In the genomic region with DNA sequence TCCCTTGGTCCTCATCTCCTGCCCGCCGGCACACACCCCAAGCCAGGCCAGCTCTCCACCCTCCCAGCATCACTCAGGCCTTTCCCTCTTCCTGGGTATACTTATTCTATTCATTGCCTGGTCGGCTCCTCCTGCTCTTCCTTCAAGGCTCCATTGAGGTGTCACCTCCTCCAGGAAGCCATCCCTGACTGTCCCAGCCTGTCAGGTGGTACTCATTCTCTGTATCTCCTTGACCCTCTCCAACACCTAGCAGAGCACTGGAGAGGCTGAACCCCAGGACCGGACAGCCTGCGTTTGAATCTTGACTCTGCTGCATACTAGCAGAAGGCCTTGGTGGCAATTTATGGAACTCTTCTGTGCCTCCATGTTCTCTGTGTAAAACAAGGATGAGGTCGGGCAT, we compare ENCODE assay signal across 18 cellular contexts. TPM values are rescaled to one million over a fixed set of nuclear protein-coding genes. Genes with fewer than 3 reads are reported as not detected.
DNase-seq lines count a peak whose midpoint lies in the region; ATAC-seq and TF ChIP-seq lines count a peak whose summit lies in the region.
"Had no signal": no experiment of that assay in that cellular context is flagged by ENCODE, and none has a peak within 500 bp of the region (broad histone marks: within the 10 kb centered on the region; RNA-seq: fewer than 3 reads in every experiment).

No MANE protein-coding gene starts in this region.

- H3K4me3 ChIP-seq in DND-41 (ENCODE audit: low read depth in 1 of 2, low read length in 2 of 2) = no peak overlapping the region
- no peak overlapping the region for H3K4me3 ChIP-seq in KMS-11 (IDR thresholded peaks at IDR 0.05; ENCODE audit: insufficient read depth, low read depth, low read length)
- no peak overlapping the region for H3K4me3 ChIP-seq in endodermal cell (ENCODE audit: low read length)
- no peak overlapping the region for H3K4me3 ChIP-seq in right cardiac atrium (ENCODE audit: low read length)
- H3K4me3 ChIP-seq: GM23338 had no signal

- peaks cover 9% of the 10 kb centered on the region for H3K4me1 Mint-ChIP-seq in endodermal cell
- peaks cover 88% of the 10 kb centered on the region for H3K4me1 Mint-ChIP-seq in stimulated activated memory B cell treated with anti-CD40 and anti-IgM and Interleukin-4, amounts not matched to agents 10 μg/mL and 1 μg/mL and 100 μg/mL, for 72 hours
- H3K4me1 Mint-ChIP-seq in Calu3 (ENCODE audit: low read depth, unreplicated experiment) = no peaks in the 10 kb centered on the region

- TF ChIP-seq CTCF in DND-41 (IDR thresholded peaks at IDR 0.05; ENCODE audit: borderline replicate concordance, extremely low read depth, low read length, poor library complexity, severe bottlenecking) (no peak), KMS-11 (conservative IDR thresholded peaks at IDR 0.05; ENCODE audit: low read depth, low read length) (no peak), endodermal cell (conservative IDR thresholded peaks at IDR 0.05) (no peak), Calu3 (IDR thresholded peaks at IDR 0.05; ENCODE audit: unreplicated experiment) (no peak)

- DNase-seq in DND-41 = no peak
- DNase-seq in endodermal cell = peak; percentile 37
- DNase-seq in right cardiac atrium = no peak
- no peak for DNase-seq in Calu3
- DNase-seq in DMS53 (lab: John Stamatoyannopoulos, UW) = no peak
- DNase-seq: BE2C, DMS 273 treated with DMSO at 0.1 percent for 48 hours, EL, Karpas-422, NCI-H187 treated with DMSO at 0.1 percent for 48 hours, NCI-H446 treated with DMSO at 0.1 percent for 48 hours, NCI-H748 treated with DMSO at 0.1 percent for 48 hours, SK-N-SH had no signal

- no peak overlapping the region for H3K27ac Mint-ChIP-seq in endodermal cell
- H3K27ac Mint-ChIP-seq in stimulated activated memory B cell treated with anti-CD40 and anti-IgM and Interleukin-4, amounts not matched to agents 10 μg/mL and 1 μg/mL and 100 μg/mL, for 72 hours = peak overlapping the region; percentile 98
- H3K27ac Mint-ChIP-seq in Calu3 (ENCODE audit: unreplicated experiment) = no peak overlapping the region
- H3K27ac Mint-ChIP-seq: GM23338 had no signal

- H3K36me3 ChIP-seq in DND-41 (ENCODE audit: insufficient read depth, low read length) = no peaks in the 10 kb centered on the region
- H3K36me3 ChIP-seq in KMS-11 (ENCODE audit: insufficient read depth) = no peaks in the 10 kb centered on the region
- H3K36me3 ChIP-seq in endodermal cell (ENCODE audit: control insufficient read depth, insufficient read depth, low read length) = no peaks in the 10 kb centered on the region
- H3K36me3 ChIP-seq: BE2C had no signal

- H2AFZ ChIP-seq in DND-41 (ENCODE audit: low read depth, low read length) = no peak overlapping the region
- H2AFZ ChIP-seq in KMS-11 (ENCODE audit: low read depth) = no peak overlapping the region
- H2AFZ ChIP-seq: GM23338 had no signal

- no peak overlapping the region for H3K4me3 Mint-ChIP-seq in endodermal cell
- H3K4me3 Mint-ChIP-seq in stimulated activated memory B cell treated with anti-CD40 and anti-IgM and Interleukin-4, amounts not matched to agents 10 μg/mL and 1 μg/mL and 100 μg/mL, for 72 hours = peak overlapping the region; percentile 92
- no peak overlapping the region for H3K4me3 Mint-ChIP-seq in Calu3 (ENCODE audit: low read depth, unreplicated experiment)
- H3K4me3 Mint-ChIP-seq: GM23338 had no signal

- intact Hi-C loops in right cardiac atrium (cut with DNase I) (no loop called here), Calu3 (cut with micrococcal nuclease; ENCODE audit: unreplicated experiment) (no loop called here)

- WGBS in endodermal cell (ENCODE audit: insufficient coverage in 1 of 2, insufficient read length in 1 of 2), 2 experiments = 93 to 95% methylated on average over 5 to 6 of the region's 6 CpGs
- WGBS in right cardiac atrium = 94% methylated on average over 6 of the region's 6 CpGs

- H3K4me2 ChIP-seq in DND-41 (ENCODE audit: insufficient read depth, low read length) (no peak overlapping the region), KMS-11 (peak overlapping the region; percentile 36; the same call in 1 of the 2 replicates)
- H3K4me2 ChIP-seq: GM23338, SK-N-SH had no signal

- H3K36me3 Mint-ChIP-seq in endodermal cell (ENCODE audit: low read depth) (no peaks in the 10 kb centered on the region), Calu3 (ENCODE audit: insufficient read depth, unreplicated experiment) (no peaks in the 10 kb centered on the region)
- peaks cover 22% of the 10 kb centered on the region for H3K36me3 Mint-ChIP-seq in stimulated activated memory B cell treated with anti-CD40 and anti-IgM and Interleukin-4, amounts not matched to agents 10 μg/mL and 1 μg/mL and 100 μg/mL, for 72 hours

- H3K27ac ChIP-seq in DND-41 (ENCODE audit: low read length) (peak overlapping the region; percentile 97), KMS-11 (no peak overlapping the region), endodermal cell (ENCODE audit: low read depth, low read length) (no peak overlapping the region), right cardiac atrium (ENCODE audit: low read length) (no peak overlapping the region)

- no TSS peak for BruUV-seq in Calu3 (replicated peaks; lab: Mats Ljungman, UMichigan)

- no peak overlapping the region for H3K9ac ChIP-seq in DND-41 (ENCODE audit: low read depth, low read length)
- H3K9ac ChIP-seq in KMS-11 = no peak overlapping the region; the same call in 1 of the 2 replicates
- H3K9ac ChIP-seq in endodermal cell (ENCODE audit: extremely low read depth, low read length, poor library complexity, severe bottlenecking) = no peak overlapping the region
- H3K9ac ChIP-seq: SK-N-SH had no signal

- H3K79me2 ChIP-seq in DND-41 (ENCODE audit: insufficient read depth, low read length) = no peaks in the 10 kb centered on the region
- H3K79me2 ChIP-seq in KMS-11 (ENCODE audit: insufficient read depth, low read depth) = peaks cover 31% of the 10 kb centered on the region

- ATAC-seq in DND-41 (ENCODE audit: insufficient read depth, low read depth) = no peak
- ATAC-seq in stimulated activated memory B cell treated with anti-CD40 and anti-IgM and Interleukin-4, amounts not matched to agents 10 μg/mL and 1 μg/mL and 100 μg/mL, for 72 hours = no peak
- ATAC-seq in right cardiac atrium = no peak
- ATAC-seq: GM23338, Panc1, Right ventricle myocardium inferior had no signal

- H3K27me3 Mint-ChIP-seq in endodermal cell (ENCODE audit: insufficient read depth) = peaks cover 3% of the 10 kb centered on the region
- H3K27me3 Mint-ChIP-seq in stimulated activated memory B cell treated with anti-CD40 and anti-IgM and Interleukin-4, amounts not matched to agents 10 μg/mL and 1 μg/mL and 100 μg/mL, for 72 hours = no peaks in the 10 kb centered on the region
- H3K27me3 Mint-ChIP-seq in Calu3 (ENCODE audit: unreplicated experiment) = peaks cover 29% of the 10 kb centered on the region

- H3K27me3 ChIP-seq in DND-41 (ENCODE audit: insufficient read depth, low read length, poor library complexity) (no peaks in the 10 kb centered on the region), KMS-11 (ENCODE audit: insufficient read depth, low read depth) (no peaks in the 10 kb centered on the region), endodermal cell (ENCODE audit: control insufficient read depth, insufficient read depth, low read length, poor library complexity, severe bottlenecking) (no peaks in the 10 kb centered on the region), right cardiac atrium (ENCODE audit: control insufficient read depth, insufficient read depth) (no peaks in the 10 kb centered on the region)
- H3K27me3 ChIP-seq: BE2C had no signal

- H3K4me1 ChIP-seq in DND-41 (ENCODE audit: insufficient read depth, low read length) (peaks cover 91% of the 10 kb centered on the region), KMS-11 (ENCODE audit: low read depth, poor library complexity, severe bottlenecking) (peaks cover 73% of the 10 kb centered on the region), endodermal cell (ENCODE audit: control insufficient read depth, insufficient read depth, low read length) (no peaks in the 10 kb centered on the region), right cardiac atrium (ENCODE audit: control insufficient read depth, insufficient read depth, low read length) (no peaks in the 10 kb centered on the region)
- H3K4me1 ChIP-seq: BE2C had no signal

- H3K9me3 Mint-ChIP-seq in endodermal cell (no peaks in the 10 kb centered on the region), Calu3 (ENCODE audit: low read depth, unreplicated experiment) (no peaks in the 10 kb centered on the region)
- peaks cover 2% of the 10 kb centered on the region for H3K9me3 Mint-ChIP-seq in stimulated activated memory B cell treated with anti-CD40 and anti-IgM and Interleukin-4, amounts not matched to agents 10 μg/mL and 1 μg/mL and 100 μg/mL, for 72 hours
- H3K9me3 Mint-ChIP-seq: GM23338 had no signal

- CTCF ChIA-PET in Calu3 (lab: Charles Lee) = interaction anchor here (0.6 kb wide), 1 partner anchor 273 kb away, joined by 3 read pairs; no protein-coding TSS in a partner anchor

- no peaks in the 10 kb centered on the region for H4K20me1 ChIP-seq in DND-41 (ENCODE audit: insufficient read depth, low read length)
- H4K20me1 ChIP-seq in KMS-11 (ENCODE audit: insufficient read depth) = no peaks in the 10 kb centered on the region

- H3K9me3 ChIP-seq in DND-41 (ENCODE audit: insufficient read depth, low read length, severe bottlenecking) = no peaks in the 10 kb centered on the region
- H3K9me3 ChIP-seq in endodermal cell (ENCODE audit: control insufficient read depth, low read length) = no peaks in the 10 kb centered on the region
- no peaks in the 10 kb centered on the region for H3K9me3 ChIP-seq in right cardiac atrium (ENCODE audit: control insufficient read depth, low read length)
- H3K9me3 ChIP-seq: BE2C, SK-N-SH had no signal

RNA-seq across cellular contexts. Expression of a gene that starts 0.4 kb away (rescaled TPM):
- total RNA-seq in endodermal cell (1 to 10 TPM in 1 of 2 donors, under 1 TPM in 1; 0.97 to 1.6 TPM), right cardiac atrium (not detected), Calu3 (2022) (not detected in 2 replicates)
- polyA plus RNA-seq in endodermal cell (2013, experiment 1 of 2) = 0.21 TPM
- 0.33 TPM for polyA plus RNA-seq in endodermal cell (2013, experiment 2 of 2)
- polyA plus RNA-seq in right cardiac atrium = not detected
- total RNA-seq: GM23338, Right ventricle myocardium inferior had no signal
- polyA plus RNA-seq: SK-N-SH had no signal
